Comparison of ENCODE assay signal across 13 cellular contexts in the genomic region with DNA sequence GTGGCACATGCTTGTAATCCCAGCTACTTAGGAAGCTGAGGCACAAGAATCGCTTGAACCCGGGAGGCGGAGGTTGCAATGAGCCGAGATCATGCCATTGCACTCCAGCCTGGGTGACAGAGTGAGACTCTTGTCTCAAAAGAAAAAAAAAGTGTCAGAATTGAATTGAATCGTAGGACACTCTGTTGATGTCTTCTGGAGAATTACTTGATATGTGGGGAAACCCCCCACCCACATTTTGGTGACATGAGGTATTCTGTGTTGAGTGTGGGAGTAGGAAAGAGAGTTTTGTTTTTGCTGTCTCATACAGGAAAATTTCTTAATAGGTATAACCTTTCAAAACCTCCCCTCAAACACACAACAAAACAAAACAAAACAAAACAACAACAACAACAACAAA.
DNase-seq lines count a peak whose midpoint lies in the region; ATAC-seq lines count a peak whose summit lies in the region.
"Had no signal": no experiment of that assay in that cellular context is flagged by ENCODE, and none has a peak within 500 bp of the region (broad histone marks: within the 10 kb centered on the region; RNA-seq: fewer than 3 reads in every experiment).

No MANE protein-coding gene starts in this region.

- H3K4me3 Mint-ChIP-seq in activated T-helper 1 cell treated with anti-CD3 and anti-CD28 coated beads, Interleukin-12 subunit alpha, Interleukin-12 subunit beta, Interleukin-2, Interleukin-4 antibody, amounts not matched to agents 30 ng/mL and 10 ng/mL and 1 ng/mL, durations not matched to agents 14 hours and 24 hours and 36 hours: no peak overlapping the region
- peak overlapping the region in 1 of 2 donors; percentile 18 for H3K4me3 Mint-ChIP-seq in stimulated activated naive B cell treated with anti-CD40 and anti-IgM and Interleukin-4, amounts not matched to agents 10 μg/mL and 1 μg/mL and 100 μg/mL, for 72 hours
- no peak overlapping the region for H3K4me3 Mint-ChIP-seq in CD4-positive, alpha-beta memory T cell

- H3K27me3 Mint-ChIP-seq in activated T-helper 1 cell treated with anti-CD3 and anti-CD28 coated beads, Interleukin-12 subunit alpha, Interleukin-12 subunit beta, Interleukin-2, Interleukin-4 antibody, amounts not matched to agents 30 ng/mL and 10 ng/mL and 1 ng/mL, durations not matched to agents 14 hours and 24 hours and 36 hours (ENCODE audit: insufficient read depth): peaks cover 8% of the 10 kb centered on the region
- peaks cover 0 to 11% of the 10 kb centered on the region in 2 donors for H3K27me3 Mint-ChIP-seq in stimulated activated naive B cell treated with anti-CD40 and anti-IgM and Interleukin-4, amounts not matched to agents 10 μg/mL and 1 μg/mL and 100 μg/mL, for 72 hours
- H3K27me3 Mint-ChIP-seq in CD4-positive, alpha-beta memory T cell: no peaks in the 10 kb centered on the region

- ATAC-seq in stimulated activated naive B cell treated with anti-CD40 and anti-IgM and Interleukin-4, amounts not matched to agents 10 μg/mL and 1 μg/mL and 100 μg/mL, for 72 hours (replicated peaks): peak; percentile 96
- ATAC-seq in HG03025 (IDR thresholded peaks at IDR 0.05; ENCODE audit: low FRiP score, unreplicated experiment): no peak
- ATAC-seq: foreskin keratinocyte had no signal

- H3K4me3 ChIP-seq in CD4-positive, alpha-beta memory T cell (ENCODE audit: low read length in 2 of 2): no peak overlapping the region
- H3K4me3 ChIP-seq: SJSA1 had no signal

- peak overlapping the region; percentile 84 for H3K27ac Mint-ChIP-seq in activated T-helper 1 cell treated with anti-CD3 and anti-CD28 coated beads, Interleukin-12 subunit alpha, Interleukin-12 subunit beta, Interleukin-2, Interleukin-4 antibody, amounts not matched to agents 30 ng/mL and 10 ng/mL and 1 ng/mL, durations not matched to agents 14 hours and 24 hours and 36 hours
- peak overlapping the region; percentile 25 for H3K27ac Mint-ChIP-seq in stimulated activated naive B cell treated with anti-CD40 and anti-IgM and Interleukin-4, amounts not matched to agents 10 μg/mL and 1 μg/mL and 100 μg/mL, for 72 hours
- no peak overlapping the region for H3K27ac Mint-ChIP-seq in CD4-positive, alpha-beta memory T cell

- H3K4me1 Mint-ChIP-seq in activated T-helper 1 cell treated with anti-CD3 and anti-CD28 coated beads, Interleukin-12 subunit alpha, Interleukin-12 subunit beta, Interleukin-2, Interleukin-4 antibody, amounts not matched to agents 30 ng/mL and 10 ng/mL and 1 ng/mL, durations not matched to agents 14 hours and 24 hours and 36 hours (ENCODE audit: low read depth): peaks cover 15% of the 10 kb centered on the region
- peaks cover 8 to 15% of the 10 kb centered on the region in 2 donors for H3K4me1 Mint-ChIP-seq in stimulated activated naive B cell treated with anti-CD40 and anti-IgM and Interleukin-4, amounts not matched to agents 10 μg/mL and 1 μg/mL and 100 μg/mL, for 72 hours
- H3K4me1 Mint-ChIP-seq in CD4-positive, alpha-beta memory T cell: peaks cover 0 to 5% (median 0%) of the 10 kb centered on the region in 4 donors

- no peak overlapping the region for H3K27ac ChIP-seq in CD4-positive, alpha-beta memory T cell (ENCODE audit: low read depth, low read length)
- H3K27ac ChIP-seq: foreskin keratinocyte, SJSA1 had no signal

- intact Hi-C loops in activated T-helper 1 cell treated with anti-CD3 and anti-CD28 coated beads, Interleukin-12 subunit alpha, Interleukin-12 subunit beta, Interleukin-2, Interleukin-4 antibody, amounts not matched to agents 30 ng/mL and 10 ng/mL and 1 ng/mL, durations not matched to agents 14 hours and 24 hours and 36 hours (cut with micrococcal nuclease): loop anchor here (1.0 to 10.0 kb wide), 6 partner anchors 12 to 363 kb away; no protein-coding TSS in a partner anchor
- intact Hi-C loops in CD4-positive, alpha-beta memory T cell (cut with micrococcal nuclease): no loop called here

- H3K9me3 ChIP-seq in CD4-positive, alpha-beta memory T cell (ENCODE audit: control insufficient read depth in 1 of 2, low read length in 2 of 2): no peaks in the 10 kb centered on the region
- H3K9me3 ChIP-seq: SJSA1 had no signal

- no peaks in the 10 kb centered on the region for H3K27me3 ChIP-seq in CD4-positive, alpha-beta memory T cell (ENCODE audit: insufficient read depth, low read length)
- H3K27me3 ChIP-seq: foreskin keratinocyte, SJSA1 had no signal

- H3K4me1 ChIP-seq in CD4-positive, alpha-beta memory T cell (ENCODE audit: insufficient read depth, low read length): no peaks in the 10 kb centered on the region
- H3K4me1 ChIP-seq: foreskin keratinocyte, SJSA1 had no signal

- POLR2A ChIA-PET in CD4-positive, alpha-beta memory T cell (lab: Charles Lee; ENCODE audit: partially characterized antibody): no interaction called here

- DNase-seq in activated effector memory CD4-positive, alpha-beta T cell treated with anti-CD3 and anti-CD28 coated beads, Interleukin-2, amount 50 U/mL, for 16 hours: peak; percentile 65
- DNase-seq in activated effector memory CD4-positive, alpha-beta T cell treated with Interleukin-2 at 50 U/mL for 16 hours: no peak
- DNase-seq in activated T-helper 1 cell treated with anti-CD3 and anti-CD28 coated beads, Interleukin-12 subunit alpha, Interleukin-12 subunit beta, Interleukin-2, Interleukin-4 antibody, amounts not matched to agents 30 ng/mL and 10 ng/mL and 1 ng/mL, durations not matched to agents 14 hours and 24 hours and 36 hours (ENCODE audit: low spot score): peak; percentile 6
- peak; percentile 69 for DNase-seq in stimulated activated CD4-positive, alpha-beta T cell treated with anti-CD3 and anti-CD28 coated beads, Interleukin-1b, Interleukin-23, amount 100 ng/mL, for 48 hours
- DNase-seq in stimulated activated naive B cell treated with anti-CD40 and anti-IgM and Interleukin-4, amounts not matched to agents 10 μg/mL and 1 μg/mL and 100 μg/mL, for 72 hours: peak; percentile 66
- no peak for DNase-seq in NOMO-1 treated with dmso at 0.1 percent for 144 hours (lab: John Stamatoyannopoulos, UW; ENCODE audit: unreplicated experiment)
- DNase-seq in CD4-positive, alpha-beta memory T cell: no peak
- DNase-seq: foreskin keratinocyte, NCI-H187, NCI-H510A, T-helper 9 cell had no signal

- peaks cover 9% of the 10 kb centered on the region for H3K9me3 Mint-ChIP-seq in activated T-helper 1 cell treated with anti-CD3 and anti-CD28 coated beads, Interleukin-12 subunit alpha, Interleukin-12 subunit beta, Interleukin-2, Interleukin-4 antibody, amounts not matched to agents 30 ng/mL and 10 ng/mL and 1 ng/mL, durations not matched to agents 14 hours and 24 hours and 36 hours
- peaks cover 0 to 3% of the 10 kb centered on the region in 2 donors for H3K9me3 Mint-ChIP-seq in stimulated activated naive B cell treated with anti-CD40 and anti-IgM and Interleukin-4, amounts not matched to agents 10 μg/mL and 1 μg/mL and 100 μg/mL, for 72 hours
- H3K9me3 Mint-ChIP-seq in CD4-positive, alpha-beta memory T cell: peaks cover 0 to 10% (median 2%) of the 10 kb centered on the region in 8 donors

- H3K36me3 ChIP-seq in CD4-positive, alpha-beta memory T cell (ENCODE audit: insufficient read depth, low read length): no peaks in the 10 kb centered on the region
- H3K36me3 ChIP-seq: SJSA1 had no signal

- no peaks in the 10 kb centered on the region for H3K36me3 Mint-ChIP-seq in activated T-helper 1 cell treated with anti-CD3 and anti-CD28 coated beads, Interleukin-12 subunit alpha, Interleukin-12 subunit beta, Interleukin-2, Interleukin-4 antibody, amounts not matched to agents 30 ng/mL and 10 ng/mL and 1 ng/mL, durations not matched to agents 14 hours and 24 hours and 36 hours (ENCODE audit: low read depth)
- peaks cover 0 to 5% of the 10 kb centered on the region in 2 donors for H3K36me3 Mint-ChIP-seq in stimulated activated naive B cell treated with anti-CD40 and anti-IgM and Interleukin-4, amounts not matched to agents 10 μg/mL and 1 μg/mL and 100 μg/mL, for 72 hours
- peaks cover 0 to 3% of the 10 kb centered on the region in 2 donors for H3K36me3 Mint-ChIP-seq in CD4-positive, alpha-beta memory T cell

- CTCF ChIA-PET in CD4-positive, alpha-beta memory T cell (lab: Charles Lee; ENCODE audit: partially characterized antibody): no interaction called here

Comparison
In these comparisons a context has a peak if more than half of its experiments do, and no peak if none do; other contexts are left out.
1. DNase-seq: peak in activated effector memory CD4-positive, alpha-beta T cell treated with anti-CD3 and anti-CD28 coated beads, Interleukin-2, amount 50 U/mL, for 16 hours (single experiment), activated T-helper 1 cell treated with anti-CD3 and anti-CD28 coated beads, Interleukin-12 subunit alpha, Interleukin-12 subunit beta, Interleukin-2, Interleukin-4 antibody, amounts not matched to agents 30 ng/mL and 10 ng/mL and 1 ng/mL, durations not matched to agents 14 hours and 24 hours and 36 hours (single experiment), stimulated activated CD4-positive, alpha-beta T cell treated with anti-CD3 and anti-CD28 coated beads, Interleukin-1b, Interleukin-23, amount 100 ng/mL, for 48 hours (single experiment) and stimulated activated naive B cell treated with anti-CD40 and anti-IgM and Interleukin-4, amounts not matched to agents 10 μg/mL and 1 μg/mL and 100 μg/mL, for 72 hours (single experiment); none in activated effector memory CD4-positive, alpha-beta T cell treated with Interleukin-2 at 50 U/mL for 16 hours (single experiment), NOMO-1 treated with dmso at 0.1 percent for 144 hours (single experiment) and CD4-positive, alpha-beta memory T cell (0 of 5).
2. H3K27ac Mint-ChIP-seq: peak in activated T-helper 1 cell treated with anti-CD3 and anti-CD28 coated beads, Interleukin-12 subunit alpha, Interleukin-12 subunit beta, Interleukin-2, Interleukin-4 antibody, amounts not matched to agents 30 ng/mL and 10 ng/mL and 1 ng/mL, durations not matched to agents 14 hours and 24 hours and 36 hours (single experiment) and stimulated activated naive B cell treated with anti-CD40 and anti-IgM and Interleukin-4, amounts not matched to agents 10 μg/mL and 1 μg/mL and 100 μg/mL, for 72 hours (single experiment); none in CD4-positive, alpha-beta memory T cell (0 of 7).